Comparison of ENCODE assay signal across 22 cellular contexts in the genomic region with DNA sequence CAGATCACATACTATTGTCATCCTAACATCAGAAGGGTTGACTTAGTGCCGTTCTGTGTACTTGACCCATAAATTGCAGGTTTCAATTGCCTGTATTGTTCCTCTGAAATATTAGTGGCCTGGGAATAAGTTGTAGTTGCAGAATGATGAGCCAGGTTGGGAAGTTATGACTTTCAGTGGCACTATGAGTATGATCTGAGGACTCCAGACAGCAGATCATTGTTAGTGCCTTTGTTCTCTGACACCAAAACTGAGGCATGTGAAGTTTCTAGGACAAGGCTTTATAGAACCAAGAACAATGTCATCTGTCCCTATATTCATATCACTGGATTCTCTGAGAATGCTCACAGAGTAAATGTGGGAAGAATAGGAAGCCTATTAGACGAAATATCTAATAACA.
"Had no signal": no experiment of that assay in that cellular context is flagged by ENCODE, and none has a peak within 500 bp of the region (broad histone marks: within the 10 kb centered on the region; RNA-seq: fewer than 3 reads in every experiment).

No MANE protein-coding gene starts in this region.

- H3K9me3 ChIP-seq: SJSA1 had no signal

- H3K27ac ChIP-seq: HL-60, SJSA1, SK-N-MC had no signal

- H3K36me3 ChIP-seq: SJSA1 had no signal

- H3K4me3 ChIP-seq: SJSA1, SK-N-MC had no signal

- FAIRE-seq: HTR-8/SVneo, RCC 7860 had no signal

- DNase-seq: KBM-7, MV-4-11, NCI-H1048, NCI-H1105, NCI-H1417, NCI-H1436 treated with DMSO at 0.1 percent for 48 hours, NCI-H1694, NCI-H187 treated with DMSO at 0.1 percent for 48 hours, NCI-H2029 treated with DMSO at 0.1 percent for 48 hours, NCI-H2171 treated with DMSO at 0.1 percent for 48 hours, NCI-H345, NCI-H446 treated with DMSO at 0.1 percent for 48 hours, NCI-H510A treated with DMSO at 0.1 percent for 48 hours, NCI-H526 treated with DMSO at 0.1 percent for 48 hours, Right ventricle myocardium superior, RPMI8226, SIG-M5 had no signal

- H3K4me1 ChIP-seq: SJSA1 had no signal

- H3K27me3 ChIP-seq: SJSA1 had no signal
